Comparison of ENCODE assay signal across 31 cellular contexts in genomic region chr5:21615195-21615765, GRCh38.
"Had no signal": no experiment of that assay in that cellular context is flagged by ENCODE, and none has a peak within 500 bp of the region (broad histone marks: within the 10 kb centered on the region; RNA-seq: fewer than 3 reads in every experiment).

No MANE protein-coding gene starts in this region.

- H3K27ac Mint-ChIP-seq: activated naive CD8-positive, alpha-beta T cell treated with anti-CD3 and anti-CD28 coated beads, Interleukin-2, amount 10 ng/mL, durations not matched to agents 7 days and 5 days; brain; immature natural killer cell; naive thymus-derived CD8-positive, alpha-beta T cell; T-helper 1 cell treated with Interleukin-12 subunit alpha and Interleukin-12 subunit beta and Interleukin-4 antibody, amounts not matched to agents 30 μg/mL and 1 μg/mL, for 36 hours had no signal

- H3K36me3 Mint-ChIP-seq: activated naive CD8-positive, alpha-beta T cell treated with anti-CD3 and anti-CD28 coated beads, Interleukin-2, amount 10 ng/mL, durations not matched to agents 7 days and 5 days; brain; immature natural killer cell; naive thymus-derived CD8-positive, alpha-beta T cell had no signal

- H3K4me3 Mint-ChIP-seq: activated naive CD8-positive, alpha-beta T cell treated with anti-CD3 and anti-CD28 coated beads, Interleukin-2, amount 10 ng/mL, durations not matched to agents 7 days and 5 days; brain; immature natural killer cell; naive thymus-derived CD8-positive, alpha-beta T cell; neural crest cell; T-helper 1 cell treated with Interleukin-12 subunit alpha and Interleukin-12 subunit beta and Interleukin-4 antibody, amounts not matched to agents 30 μg/mL and 1 μg/mL, for 36 hours had no signal

- H3K9me3 Mint-ChIP-seq: activated naive CD8-positive, alpha-beta T cell treated with anti-CD3 and anti-CD28 coated beads, Interleukin-2, amount 10 ng/mL, durations not matched to agents 7 days and 5 days had no signal

- H3K4me1 Mint-ChIP-seq: activated naive CD8-positive, alpha-beta T cell treated with anti-CD3 and anti-CD28 coated beads, Interleukin-2, amount 10 ng/mL, durations not matched to agents 7 days and 5 days; immature natural killer cell; naive thymus-derived CD8-positive, alpha-beta T cell had no signal

- H3K36me3 ChIP-seq: ascending aorta, gastroesophageal sphincter, right atrium auricular region, suprapubic skin, tibial nerve had no signal

- H3K27ac ChIP-seq: ascending aorta, coronary artery, dorsolateral prefrontal cortex, gastroesophageal sphincter, hepatocyte, parathyroid adenoma, right atrium auricular region, suprapubic skin, tibial nerve, VCaP had no signal

- H3K9ac ChIP-seq: parathyroid adenoma had no signal

- ATAC-seq: activated CD4-positive, CD25-positive, alpha-beta regulatory T cell treated with anti-CD3 and anti-CD28 coated beads, Interleukin-2, amount 50 U/mL, for 24 hours; gastroesophageal sphincter; naive thymus-derived CD8-positive, alpha-beta T cell had no signal

- FAIRE-seq: TTC549 had no signal

- H3K27me3 ChIP-seq: ascending aorta, dorsolateral prefrontal cortex, gastroesophageal sphincter, hepatocyte, right atrium auricular region, suprapubic skin, tibial nerve had no signal

- H2AFZ ChIP-seq: hepatocyte, parathyroid adenoma had no signal

- H3K4me2 ChIP-seq: hepatocyte, smooth muscle cell had no signal

- H3K9me3 ChIP-seq: ascending aorta, gastroesophageal sphincter, right atrium auricular region, suprapubic skin, tibial nerve had no signal

- H3K27me3 Mint-ChIP-seq: activated naive CD8-positive, alpha-beta T cell treated with anti-CD3 and anti-CD28 coated beads, Interleukin-2, amount 10 ng/mL, durations not matched to agents 7 days and 5 days; brain; naive thymus-derived CD8-positive, alpha-beta T cell had no signal

- H3K79me2 ChIP-seq: hepatocyte, parathyroid adenoma had no signal

- H3K4me3 ChIP-seq: ascending aorta, coronary artery, dorsolateral prefrontal cortex, gastroesophageal sphincter, hepatocyte, right atrium auricular region, smooth muscle cell, suprapubic skin, tibial nerve had no signal

- DNase-seq: activated CD4-positive, alpha-beta T cell treated with anti-CD3 and anti-CD28 coated beads for 48 hours; activated CD4-positive, alpha-beta T cell treated with anti-CD3 and anti-CD28 coated beads, Interleukin-2, amount 50 U/mL, for 48 hours; activated CD8-positive, alpha-beta memory T cell treated with anti-CD3 and anti-CD28 coated beads for 24 hours; activated effector memory CD4-positive, alpha-beta T cell treated with Interleukin-2 at 50 U/mL for 16 hours; activated naive CD4-positive, alpha-beta T cell treated with Interleukin-2 at 50 U/mL for 16 hours; activated naive CD8-positive, alpha-beta T cell treated with anti-CD3 and anti-CD28 coated beads, Interleukin-2, amount 10 ng/mL, durations not matched to agents 7 days and 5 days; dorsolateral prefrontal cortex; effector memory CD4-positive, alpha-beta T cell; erythroblast; immature natural killer cell; naive thymus-derived CD8-positive, alpha-beta T cell; occipital lobe; stimulated activated CD4-positive, alpha-beta T cell treated with anti-CD3 and anti-CD28 coated beads, Interleukin-15, amount 100 ng/mL, for 24 hours; stimulated activated CD4-positive, alpha-beta T cell treated with anti-CD3 and anti-CD28 coated beads, Interleukin-2, amount 100 ng/mL, for 24 hours; stimulated activated naive CD4-positive, alpha-beta T cell; T-helper 9 cell had no signal

- H3K4me1 ChIP-seq: ascending aorta, gastroesophageal sphincter, parathyroid adenoma, right atrium auricular region, suprapubic skin, tibial nerve had no signal
